ENCODE assay signal across 8 cellular contexts in the genomic region with DNA sequence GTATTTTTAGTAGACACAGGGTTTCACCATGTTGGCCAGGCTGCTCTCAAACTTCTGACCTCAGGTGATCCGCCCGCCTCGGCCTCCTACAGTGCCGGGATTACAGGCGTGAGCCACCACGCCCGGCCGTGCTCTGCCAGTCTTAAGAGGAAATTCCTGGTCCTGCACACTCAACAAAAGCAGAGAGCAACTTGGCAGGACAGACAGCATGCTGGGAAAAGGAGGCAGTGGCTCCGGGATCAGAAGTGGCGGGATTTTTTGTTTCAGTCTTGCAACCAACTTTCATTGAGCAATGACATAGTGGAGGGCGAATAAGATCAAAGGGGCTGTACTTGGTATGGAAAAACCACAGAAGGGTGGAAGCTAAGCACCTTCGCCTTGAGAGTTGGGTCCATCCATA. TPM values are rescaled to one million over a fixed set of nuclear protein-coding genes. Genes with fewer than 3 reads are reported as not detected.
DNase-seq lines count a peak whose midpoint lies in the region; TF ChIP-seq lines count a peak whose summit lies in the region.

No MANE protein-coding gene starts in this region.

- H3K27ac ChIP-seq in breast epithelium (peak overlapping the region; percentile 99 to 100), caudate nucleus (ENCODE audit: low read depth, low read length) (no peak overlapping the region)

- H3K27me3 Mint-ChIP-seq in mesothelial cell of epicardium (ENCODE audit: low read depth) = no peaks in the 10 kb centered on the region

- H3K9me3 ChIP-seq in HAP-1 = no peaks in the 10 kb centered on the region
- H3K9me3 ChIP-seq in breast epithelium = no peaks in the 10 kb centered on the region

- H3K4me1 Mint-ChIP-seq in mesothelial cell of epicardium = peaks cover 37% of the 10 kb centered on the region

- H3K9me3 Mint-ChIP-seq in mesothelial cell of epicardium = no peaks in the 10 kb centered on the region

- DNase-seq in A172 (ENCODE audit: low spot score) (peak; percentile 72), HAP-1 (ENCODE audit: low spot score in 2 of 2) (peak; percentile 44 to 66), breast epithelium (ENCODE audit: low spot score in 2 of 2) (peak in 1 of 2 donors; percentile 32), mesothelial cell of epicardium (ENCODE audit: low spot score in 2 of 2, unreplicated experiment in 2 of 2) (no peak), amniotic stem cell (lab: John Stamatoyannopoulos, UW) (no peak), caudate nucleus (lab: John Stamatoyannopoulos, UW) (no peak)
- DNase-seq in NK-92 treated with Interleukin-12 subunit alpha and Interleukin-12 subunit beta, amount 100 ng/mL, for 24 hours (lab: John Stamatoyannopoulos, UW) = no peak
- DNase-seq in stimulated activated CD4-positive, alpha-beta T cell treated with anti-CD3 and anti-CD28 coated beads, Interleukin-4, amount 100 ng/mL, for 1 hour = no peak

- in situ Hi-C loops in HAP-1 (cut with MboI; ENCODE audit: low sequenced_read_pairs) = no loop called here

- no peak for TF ChIP-seq CTCF in breast epithelium (IDR thresholded peaks at IDR 0.05)
- TF ChIP-seq CTCF in mesothelial cell of epicardium (IDR thresholded peaks at IDR 0.05; ENCODE audit: unreplicated experiment) = no peak

- TF ChIP-seq POLR2A in breast epithelium (IDR thresholded peaks at IDR 0.05) = no peak

- H3K36me3 Mint-ChIP-seq in mesothelial cell of epicardium = peaks cover 15% of the 10 kb centered on the region

- H3K36me3 ChIP-seq in HAP-1 (replicated peaks) (peaks cover 21% of the 10 kb centered on the region), breast epithelium (no peaks in the 10 kb centered on the region)

- intact Hi-C loops in breast epithelium (cut with DNase I; ENCODE audit: low total_unique reads) = no loop called here

- peaks cover 28% of the 10 kb centered on the region for H3K4me1 ChIP-seq in HAP-1
- H3K4me1 ChIP-seq in breast epithelium = peaks cover 0 to 7% of the 10 kb centered on the region in 2 donors

- H3K27me3 ChIP-seq in HAP-1 (ENCODE audit: low read depth) (no peaks in the 10 kb centered on the region), breast epithelium (no peaks in the 10 kb centered on the region)

- peak overlapping the region; percentile 73 for H3K4me3 ChIP-seq in HAP-1
- peak overlapping the region; percentile 81 to 95 (median 89) for H3K4me3 ChIP-seq in breast epithelium

- peak overlapping the region; percentile 76 for H3K4me3 Mint-ChIP-seq in mesothelial cell of epicardium

- H3K27ac Mint-ChIP-seq in mesothelial cell of epicardium = peak overlapping the region; percentile 48

RNA-seq across cellular contexts. Expression of a gene that starts 2.1 kb away (rescaled TPM):
- total RNA-seq in A172 (2014; rRNA removed; shearing (Covaris generic)) = 112 and 133 TPM in 2 replicates
- total RNA-seq in breast epithelium (10 to 100 TPM; 22.0 to 39.3 (median 30.9) TPM), mesothelial cell of epicardium (174 to 180 TPM (median 178 TPM) in 3 replicates)

RNA-seq across cellular contexts. Expression of a gene that starts 56.8 kb away (rescaled TPM):
- total RNA-seq in A172 (2014; rRNA removed; shearing (Covaris generic)) = 3.6 TPM in 2 replicates
- total RNA-seq in breast epithelium (10 to 100 TPM; 31.2 to 53.7 (median 35.4) TPM), mesothelial cell of epicardium (21.7 to 24.3 TPM (median 22.4 TPM) in 3 replicates)

Comparison
In these comparisons a context has a peak if more than half of its experiments do, and no peak if none do; other contexts are left out.
1. DNase-seq: peak in A172 (single experiment) and HAP-1 (2 of 2); none in mesothelial cell of epicardium (0 of 2), NK-92 treated with Interleukin-12 subunit alpha and Interleukin-12 subunit beta, amount 100 ng/mL, for 24 hours (single experiment), amniotic stem cell (single experiment), caudate nucleus (0 of 61) and stimulated activated CD4-positive, alpha-beta T cell treated with anti-CD3 and anti-CD28 coated beads, Interleukin-4, amount 100 ng/mL, for 1 hour (single experiment).